Comparison of ENCODE assay signal across 1 cellular context in the genomic region with DNA sequence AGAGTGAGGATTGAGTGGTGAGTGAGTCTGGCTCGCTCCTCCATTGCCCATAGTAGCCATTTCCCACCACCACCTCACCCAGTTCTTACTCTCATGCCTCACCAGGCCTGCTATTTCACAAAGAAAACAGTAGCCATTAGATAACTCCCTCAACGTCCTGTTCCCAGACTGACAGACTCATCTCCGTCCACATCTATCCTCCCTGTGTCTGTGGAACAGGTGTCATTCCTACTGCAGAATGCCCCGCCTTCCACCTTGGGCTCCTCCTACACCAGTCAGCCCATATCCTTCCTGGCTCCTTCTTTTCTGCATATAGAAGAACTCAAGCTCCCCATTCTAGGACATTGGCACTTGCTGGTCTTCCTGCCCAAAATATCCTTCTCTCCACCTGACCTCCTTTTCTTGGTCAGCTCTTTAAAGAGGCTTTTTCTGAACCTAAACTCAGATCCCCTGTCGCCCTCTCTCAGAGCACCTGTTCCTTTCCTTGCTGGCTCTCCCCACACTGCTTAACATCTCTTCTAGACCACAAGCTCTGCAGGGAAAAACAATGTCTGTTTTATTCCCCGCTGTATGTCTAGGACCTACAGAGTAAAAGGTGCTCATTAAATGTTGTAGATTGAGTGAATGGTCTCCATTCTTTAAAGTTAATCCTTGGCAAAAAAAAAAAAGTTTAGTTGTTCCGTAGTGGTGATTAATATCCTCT.
TF ChIP-seq lines count a peak whose summit lies in the region.

No MANE protein-coding gene starts in this region.

TF ChIP-seq in WTC11, 78 proteins besides CTCF, POLR2A, EP300 and RAD21 (continued from another document):
- TF ChIP-seq, protein P1, sequence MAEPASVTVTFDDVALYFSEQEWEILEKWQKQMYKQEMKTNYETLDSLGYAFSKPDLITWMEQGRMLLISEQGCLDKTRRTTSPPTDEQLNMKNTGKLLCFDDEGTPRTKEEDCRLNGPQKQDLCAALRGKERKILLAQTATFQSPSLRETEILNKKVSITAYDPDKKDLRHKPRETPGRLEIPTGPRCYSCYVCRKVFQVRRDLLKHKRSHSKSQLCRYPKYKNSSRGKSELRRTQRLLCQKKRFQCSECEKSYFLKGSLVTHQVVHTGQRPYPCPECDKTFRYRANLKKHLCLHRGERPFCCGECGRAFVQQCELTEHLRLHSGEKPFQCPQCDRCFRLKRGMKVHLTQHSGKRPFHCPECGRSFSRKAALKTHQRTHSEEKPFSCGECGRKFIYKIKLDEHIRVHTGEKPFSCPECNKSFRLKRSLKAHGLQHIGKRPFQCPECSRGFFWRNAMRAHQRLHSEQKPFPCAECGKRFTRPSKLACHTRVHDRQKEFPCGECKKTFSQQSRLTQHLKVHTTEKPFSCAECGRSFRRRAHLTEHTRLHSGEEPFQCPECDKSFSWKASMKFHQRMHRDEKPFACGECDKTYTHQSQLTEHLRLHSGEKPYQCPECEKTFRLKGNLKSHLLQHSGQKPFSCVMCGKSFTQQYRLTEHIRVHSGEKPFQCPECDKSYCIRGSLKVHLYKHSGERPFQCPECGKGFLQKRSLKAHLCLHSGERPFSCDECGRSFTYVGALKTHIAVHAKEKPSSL (CRISPR knock-in tag; conservative IDR thresholded peaks at IDR 0.05) = no peak
